1 cellular context compared by ENCODE assay signal in the genomic region with DNA sequence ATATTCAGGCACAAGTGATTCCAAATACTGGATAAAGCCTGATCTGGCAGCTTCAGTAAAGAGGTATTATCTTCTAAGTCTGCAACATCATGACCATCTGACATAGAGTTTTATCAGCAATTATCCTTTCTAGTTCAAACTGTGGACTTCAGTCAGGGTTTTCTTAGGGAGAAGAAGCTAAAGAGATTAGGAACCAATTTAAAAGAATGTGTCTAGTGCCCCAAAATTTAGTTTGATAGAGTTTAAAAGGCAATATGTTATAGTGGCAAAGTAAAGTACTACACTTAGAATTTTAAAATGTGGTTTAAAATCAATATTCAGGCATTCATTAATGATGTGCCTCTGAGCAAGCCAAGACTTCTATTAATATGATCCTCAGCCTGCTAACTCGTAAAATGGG.
TF ChIP-seq lines count a peak whose summit lies in the region.

No MANE protein-coding gene starts in this region.

TF ChIP-seq in WTC11, 78 proteins besides CTCF, POLR2A, EP300 and RAD21 (continued from another document):
- no peak for TF ChIP-seq PRDM15 (CRISPR knock-in tag; IDR thresholded peaks at IDR 0.05)
- no peak for TF ChIP-seq ATF1 (CRISPR knock-in tag; IDR thresholded peaks at IDR 0.05)
- TF ChIP-seq JAZF1 (CRISPR knock-in tag; IDR thresholded peaks at IDR 0.05) = no peak
